8 cellular contexts compared by ENCODE assay signal in the genomic region with DNA sequence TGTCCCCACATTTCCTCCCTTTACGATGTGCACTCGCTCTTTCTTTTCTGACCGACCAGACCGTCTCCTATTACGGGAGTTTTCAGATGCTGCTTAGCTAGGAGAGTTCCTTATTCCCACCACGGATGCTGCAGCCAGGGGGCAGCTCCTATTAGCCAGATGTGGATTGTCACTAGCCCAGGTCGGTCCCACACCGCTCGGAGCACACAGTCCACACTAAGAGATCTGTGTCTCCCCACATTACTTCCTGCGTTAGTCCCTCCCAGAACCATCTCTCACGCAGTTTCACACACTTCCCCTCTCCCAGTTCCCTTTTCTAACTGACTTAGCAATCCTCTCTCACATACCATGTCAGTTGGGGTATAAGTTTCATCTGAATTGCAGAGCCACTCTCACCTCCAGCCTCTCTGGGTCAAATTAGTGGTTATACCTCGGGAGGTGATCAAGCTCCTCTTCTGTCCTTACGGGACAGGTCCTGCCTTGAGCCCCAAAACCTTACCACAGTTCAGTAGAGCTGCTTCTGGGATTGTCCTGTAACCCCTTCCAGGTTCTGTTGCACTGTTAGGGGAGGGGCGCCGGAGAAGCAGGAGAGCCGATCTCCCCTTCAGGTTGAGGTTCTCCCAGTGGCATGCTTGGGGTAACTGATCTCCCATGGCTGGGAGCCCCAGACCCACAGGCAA. TPM values are rescaled to one million over a fixed set of nuclear protein-coding genes. Genes with fewer than 3 reads are reported as not detected.
DNase-seq lines count a peak whose midpoint lies in the region; ATAC-seq and TF ChIP-seq lines count a peak whose summit lies in the region.

No MANE protein-coding gene starts in this region.

- H3K27me3 ChIP-seq in hepatocyte = no peaks in the 10 kb centered on the region
- no peaks in the 10 kb centered on the region for H3K27me3 ChIP-seq in WERI-Rb-1 (ENCODE audit: insufficient read depth, low read depth, severe bottlenecking)

- ATAC-seq in GM18520 (IDR thresholded peaks at IDR 0.05; ENCODE audit: unreplicated experiment) = peak; percentile 94
- ATAC-seq in HG02571 (IDR thresholded peaks at IDR 0.05; ENCODE audit: unreplicated experiment) = peak; percentile 79

- H3K27ac ChIP-seq in hepatocyte (peak overlapping the region; percentile 97), WERI-Rb-1 (no peak overlapping the region)

- no peaks in the 10 kb centered on the region for H3K9me2 ChIP-seq in hepatocyte (replicated peaks; ENCODE audit: insufficient read depth)

- no peak overlapping the region for H2AFZ ChIP-seq in hepatocyte

- peak overlapping the region; percentile 8 for H3K4me3 ChIP-seq in hepatocyte
- no peak overlapping the region for H3K4me3 ChIP-seq in WERI-Rb-1 (ENCODE audit: low read depth, low read length)

- DNase-seq in NOMO-1 (lab: John Stamatoyannopoulos, UW; ENCODE audit: unreplicated experiment in 2 of 2) = peak; percentile 83 to 97
- DNase-seq in hepatocyte (ENCODE audit: low spot score) = peak; percentile 28
- no peak for DNase-seq in NCI-H1105 (lab: John Stamatoyannopoulos, UW)
- DNase-seq in NCI-H1092 (lab: John Stamatoyannopoulos, UW) = no peak
- no peak for DNase-seq in NCI-H1436 treated with DMSO at 0.1 percent for 48 hours (lab: John Stamatoyannopoulos, UW)
- DNase-seq in WERI-Rb-1 = no peak

- H3K79me2 ChIP-seq in hepatocyte = peaks cover 28% of the 10 kb centered on the region

- peak overlapping the region; percentile 66 for H3K4me2 ChIP-seq in hepatocyte

- H3K4me1 ChIP-seq in hepatocyte (ENCODE audit: insufficient read depth) = peaks cover 51% of the 10 kb centered on the region

- no peaks in the 10 kb centered on the region for H3K9me3 ChIP-seq in hepatocyte (ENCODE audit: low read depth)
- peaks cover 2% of the 10 kb centered on the region for H3K9me3 ChIP-seq in WERI-Rb-1 (ENCODE audit: severe bottlenecking)

- no peaks in the 10 kb centered on the region for H4K20me1 ChIP-seq in hepatocyte (ENCODE audit: insufficient read depth, poor library complexity, severe bottlenecking)

- H3K36me3 ChIP-seq in hepatocyte (replicated peaks; ENCODE audit: insufficient read depth, low read depth) (no peaks in the 10 kb centered on the region), WERI-Rb-1 (no peaks in the 10 kb centered on the region)

- WGBS in hepatocyte (ENCODE audit: low lambda C conversion rate, missing lambda C conversion rate) = 67% methylated on average over 16 of the region's 16 CpGs

- no peak for TF ChIP-seq CTCF in hepatocyte (IDR thresholded peaks at IDR 0.05; ENCODE audit: poor library complexity)
- no peak for TF ChIP-seq CTCF in WERI-Rb-1 (IDR thresholded peaks at IDR 0.05; ENCODE audit: low read depth, low read length)

RNA-seq across cellular contexts. Expression of a gene that starts 28.2 kb away (rescaled TPM):
- total RNA-seq in hepatocyte = 69.8 and 72.5 TPM in 2 replicates
- polyA plus RNA-seq in hepatocyte = 30.8 and 42.1 TPM in 2 replicates

Comparison
In these comparisons a context has a peak if more than half of its experiments do, and no peak if none do; other contexts are left out.
1. DNase-seq: peak in NOMO-1 (2 of 2) and hepatocyte (single experiment); none in NCI-H1105 (single experiment), NCI-H1092 (single experiment), NCI-H1436 treated with DMSO at 0.1 percent for 48 hours (single experiment) and WERI-Rb-1 (single experiment).